Comparison of ENCODE assay signal across 15 cellular contexts in the genomic region with DNA sequence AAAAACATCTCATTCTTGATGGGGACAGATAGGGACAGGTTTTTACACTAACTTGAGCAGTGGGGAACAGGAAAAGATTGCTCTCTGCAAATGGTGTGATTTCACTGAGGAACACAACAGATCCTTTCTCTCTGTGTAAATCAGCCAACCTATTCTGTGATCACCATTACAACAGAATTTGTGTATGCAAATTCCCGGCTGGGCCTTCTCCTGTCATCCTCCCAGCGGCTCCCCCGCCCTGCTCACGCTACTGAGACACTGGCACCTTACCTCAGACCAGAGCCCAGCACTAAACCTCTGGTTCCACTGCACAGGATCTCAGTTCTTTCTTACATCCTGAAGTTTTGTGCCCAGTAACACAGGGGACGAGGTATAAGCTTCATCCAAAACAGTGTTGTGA.
DNase-seq lines count a peak whose midpoint lies in the region; TF ChIP-seq lines count a peak whose summit lies in the region.
"Had no signal": no experiment of that assay in that cellular context is flagged by ENCODE, and none has a peak within 500 bp of the region (broad histone marks: within the 10 kb centered on the region; RNA-seq: fewer than 3 reads in every experiment).

No MANE protein-coding gene starts in this region.

- peaks cover 41% of the 10 kb centered on the region for H3K36me3 Mint-ChIP-seq in nephron progenitor cell (ENCODE audit: low read depth)

- H3K9me3 Mint-ChIP-seq in nephron progenitor cell, result no peaks in the 10 kb centered on the region

- TF ChIP-seq CTCF in nephron progenitor cell (IDR thresholded peaks at IDR 0.05) (no peak), brain microvascular endothelial cell (IDR thresholded peaks at IDR 0.05; ENCODE audit: low read depth, low read length, missing control alignments) (no peak)

- H3K36me3 ChIP-seq in brain microvascular endothelial cell (replicated peaks), result peaks cover 4% of the 10 kb centered on the region

- no peak overlapping the region for H3K4me3 ChIP-seq in brain microvascular endothelial cell (ENCODE audit: low read depth, low read length)
- H3K4me3 ChIP-seq: A549, K562, PC-9 had no signal

- peaks cover 3% of the 10 kb centered on the region for H3K27me3 Mint-ChIP-seq in nephron progenitor cell (ENCODE audit: low read depth, poor library complexity)

- no peak overlapping the region for H3K27ac ChIP-seq in brain microvascular endothelial cell
- H3K27ac ChIP-seq: A549, C4-2B, PC-9 had no signal

- peak overlapping the region; percentile 85 for H3K27ac Mint-ChIP-seq in nephron progenitor cell

- peak; percentile 61 for DNase-seq in ELF-1 (ENCODE audit: low read depth, low spot score)
- peak; percentile 89 to 93 for DNase-seq in NCI-H526 (lab: John Stamatoyannopoulos, UW)
- peak; percentile 80 for DNase-seq in iPS DF 19.7 (ENCODE audit: low read depth, low spot score)
- no peak for DNase-seq in nephron progenitor cell
- no peak for DNase-seq in NCI-H2029 (lab: John Stamatoyannopoulos, UW)
- DNase-seq in middle frontal gyrus (ENCODE audit: extremely low spot score, low spot score), result no peak
- no peak for DNase-seq in brain microvascular endothelial cell
- DNase-seq: DMS79 treated with DMSO at 0.1 percent for 48 hours, GF-D8, HCEC 1CT, NCI-H345, PC-9 had no signal

- no peaks in the 10 kb centered on the region for H3K27me3 ChIP-seq in brain microvascular endothelial cell (replicated peaks)

- peaks cover 23% of the 10 kb centered on the region for H3K4me1 Mint-ChIP-seq in nephron progenitor cell

- in situ Hi-C loops in brain microvascular endothelial cell (cut with HindIII; ENCODE audit: low pct_ligation_motif_present, low sequenced_read_pairs), result no loop called here

- no peak overlapping the region for H3K4me3 Mint-ChIP-seq in nephron progenitor cell

Comparison
In these comparisons a context has a peak if more than half of its experiments do, and no peak if none do; other contexts are left out.
1. DNase-seq: peak in ELF-1 (single experiment), NCI-H526 (2 of 2) and iPS DF 19.7 (single experiment); none in nephron progenitor cell (single experiment), NCI-H2029 (single experiment), middle frontal gyrus (single experiment) and brain microvascular endothelial cell (single experiment).